Comparison of ENCODE assay signal across 9 cellular contexts in the genomic region with DNA sequence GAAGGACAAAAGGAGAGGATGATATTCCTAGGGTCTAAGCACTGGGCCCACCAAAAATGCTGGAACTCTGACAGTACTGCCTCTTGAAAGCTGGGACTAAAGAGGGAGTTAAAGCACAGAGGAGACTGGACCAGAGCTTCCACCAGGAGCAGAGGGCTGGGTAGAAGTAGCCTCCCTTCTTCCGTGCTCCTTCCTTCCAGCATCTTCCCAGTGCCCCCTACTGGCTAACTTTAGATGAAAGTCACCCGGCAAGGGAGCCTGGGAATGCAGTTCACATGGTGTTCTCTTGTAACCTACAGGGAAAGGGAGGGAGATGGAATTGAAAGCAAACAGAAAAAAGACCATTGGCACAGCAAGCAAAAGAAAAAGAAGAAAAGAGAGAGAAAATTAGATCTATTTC.
DNase-seq lines count a peak whose midpoint lies in the region; ATAC-seq and TF ChIP-seq lines count a peak whose summit lies in the region.
"Had no signal": no experiment of that assay in that cellular context is flagged by ENCODE, and none has a peak within 500 bp of the region (broad histone marks: within the 10 kb centered on the region; RNA-seq: fewer than 3 reads in every experiment).

No MANE protein-coding gene starts in this region.

- intact Hi-C loops in head of caudate nucleus (cut with DNase I) (no loop called here), spleen (cut with DNase I; ENCODE audit: low total_unique reads) (no loop called here)

- H3K4me3 ChIP-seq in spleen, result no peak overlapping the region

- H3K27me3 ChIP-seq in spleen (replicated peaks in 1 of 7), result no peaks in the 10 kb centered on the region
- H3K27me3 ChIP-seq: neutrophil had no signal

- WGBS in spleen, 5 donors, result 36 to 60% (median 42%) methylated on average over 2 of the region's 2 CpGs

- H3K27ac ChIP-seq in spleen, result no peak overlapping the region
- H3K27ac ChIP-seq: neutrophil had no signal

- DNase-seq in CD1c-positive myeloid dendritic cell (ENCODE audit: extremely low spot score) (peak; percentile 61), HK-2 (ENCODE audit: unreplicated experiment) (peak; percentile 46), SW 1271 (lab: John Stamatoyannopoulos, UW) (peak; percentile 43 to 53), head of caudate nucleus (peak in 32 of 42 donors; percentile 3 to 55 (median 22)), spleen (no peak), NCI-H2029 (lab: John Stamatoyannopoulos, UW) (no peak)

- no peaks in the 10 kb centered on the region for H3K9me3 ChIP-seq in spleen
- H3K9me3 ChIP-seq: neutrophil had no signal

- ATAC-seq in GM18868 (IDR thresholded peaks at IDR 0.05; ENCODE audit: unreplicated experiment), result peak; percentile 55
- ATAC-seq in GM21737 (IDR thresholded peaks at IDR 0.05; ENCODE audit: unreplicated experiment), result no peak

- no peaks in the 10 kb centered on the region for H3K4me1 ChIP-seq in spleen

- H3K36me3 ChIP-seq in spleen, result no peaks in the 10 kb centered on the region
- H3K36me3 ChIP-seq: neutrophil had no signal

- no peak for TF ChIP-seq POLR2A in spleen (IDR thresholded peaks at IDR 0.05)

- TF ChIP-seq CTCF in spleen (IDR thresholded peaks at IDR 0.05 in 8 of 11, conservative IDR thresholded peaks at IDR 0.05 in 3 of 11), result peak in 6 of 11 experiments; percentile 37 to 55 (median 44)

Comparison
In these comparisons a context has a peak if more than half of its experiments do, and no peak if none do; other contexts are left out.
1. DNase-seq: peak in CD1c-positive myeloid dendritic cell (single experiment), HK-2 (single experiment), SW 1271 (2 of 2) and head of caudate nucleus (32 of 42); none in spleen (single experiment) and NCI-H2029 (single experiment).